Comparison of ENCODE assay signal across 9 cellular contexts in the genomic region with DNA sequence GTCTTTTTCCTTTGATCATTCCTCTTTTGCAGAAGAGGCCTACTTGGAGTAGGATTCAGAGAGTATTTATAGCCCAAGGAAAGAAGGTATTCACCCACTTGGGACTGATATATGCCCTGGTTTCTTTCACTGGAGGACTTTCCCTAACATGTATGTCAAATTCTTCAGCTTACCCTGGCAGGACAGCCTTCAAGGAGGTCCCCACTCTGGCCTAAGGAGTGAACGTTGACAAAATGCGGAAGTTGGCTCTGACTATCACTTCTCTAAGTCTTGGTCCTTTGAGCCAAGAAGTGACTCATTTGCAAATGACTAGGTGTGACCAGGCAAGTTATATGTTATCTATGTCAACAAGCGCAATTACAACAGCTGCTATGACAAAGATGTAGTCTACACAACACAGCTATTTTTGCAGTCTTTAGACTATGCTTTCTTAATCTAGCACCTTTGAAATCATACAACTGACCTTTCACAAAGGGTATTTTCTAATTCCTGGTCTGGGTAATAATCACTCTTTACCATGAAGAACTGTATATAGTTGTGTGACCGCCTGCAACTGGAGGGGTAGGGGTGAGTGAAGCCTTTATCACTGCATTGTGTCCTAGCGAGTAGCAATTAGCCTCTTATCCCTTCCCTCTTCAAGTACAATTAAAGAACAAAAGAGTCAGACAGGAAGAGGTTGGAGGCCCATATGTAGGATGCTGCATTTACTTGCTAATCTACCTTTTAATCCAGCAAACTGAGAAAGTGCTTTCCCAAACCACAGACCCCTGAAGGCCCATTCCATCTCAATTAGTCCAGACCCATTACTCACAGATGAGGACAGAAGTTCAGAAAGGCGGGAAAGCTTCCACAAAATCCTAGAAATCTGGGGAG. TPM values are rescaled to one million over a fixed set of nuclear protein-coding genes. Genes with fewer than 3 reads are reported as not detected.
DNase-seq lines count a peak whose midpoint lies in the region; ATAC-seq and TF ChIP-seq lines count a peak whose summit lies in the region.
"Had no signal": no experiment of that assay in that cellular context is flagged by ENCODE, and none has a peak within 500 bp of the region (broad histone marks: within the 10 kb centered on the region; RNA-seq: fewer than 3 reads in every experiment).

No MANE protein-coding gene starts in this region.

- TF ChIP-seq EP300 in esophagus muscularis mucosa (IDR thresholded peaks at IDR 0.05), result no peak

- no peaks in the 10 kb centered on the region for H3K4me1 Mint-ChIP-seq in CD4-positive, alpha-beta memory T cell

- peak overlapping the region in 1 of 7 donors; percentile 37 for H3K27ac Mint-ChIP-seq in CD4-positive, alpha-beta memory T cell

- H3K27me3 ChIP-seq in esophagus muscularis mucosa, result no peaks in the 10 kb centered on the region
- no peaks in the 10 kb centered on the region for H3K27me3 ChIP-seq in CD4-positive, alpha-beta memory T cell (ENCODE audit: insufficient read depth, low read length)

- H3K27ac ChIP-seq in esophagus muscularis mucosa (replicated peaks in 1 of 4), result no peak overlapping the region
- H3K27ac ChIP-seq in CD4-positive, alpha-beta memory T cell (ENCODE audit: low read depth, low read length), result no peak overlapping the region

- H3K9me3 ChIP-seq in esophagus muscularis mucosa, result no peaks in the 10 kb centered on the region
- no peaks in the 10 kb centered on the region for H3K9me3 ChIP-seq in CD4-positive, alpha-beta memory T cell (ENCODE audit: control insufficient read depth in 1 of 2, low read length in 2 of 2)

- no peak for TF ChIP-seq POLR2A in esophagus muscularis mucosa (IDR thresholded peaks at IDR 0.05; ENCODE audit: low read depth)

- ATAC-seq in GM21367 (IDR thresholded peaks at IDR 0.05; ENCODE audit: unreplicated experiment) (peak; percentile 99), HG03520 (IDR thresholded peaks at IDR 0.05; ENCODE audit: unreplicated experiment) (peak; percentile 99)
- ATAC-seq: HCT116 had no signal

- intact Hi-C loops in esophagus muscularis mucosa (cut with DNase I), result no loop called here
- intact Hi-C loops in CD4-positive, alpha-beta memory T cell (cut with micrococcal nuclease), result no loop called here

- no peak overlapping the region for H3K4me3 ChIP-seq in esophagus muscularis mucosa
- no peak overlapping the region for H3K4me3 ChIP-seq in CD4-positive, alpha-beta memory T cell (ENCODE audit: low read length in 2 of 2)

- CTCF ChIA-PET in CD4-positive, alpha-beta memory T cell (lab: Charles Lee; ENCODE audit: partially characterized antibody), result interaction anchor here (1.4 kb wide), 1 partner anchor 9 kb away, joined by 3 read pairs; no protein-coding TSS in a partner anchor

- TF ChIP-seq CTCF in esophagus muscularis mucosa (IDR thresholded peaks at IDR 0.05), result no peak

- H3K36me3 Mint-ChIP-seq in CD4-positive, alpha-beta memory T cell, result peaks cover 5 to 8% of the 10 kb centered on the region in 2 donors

- H3K4me1 ChIP-seq in esophagus muscularis mucosa, result no peaks in the 10 kb centered on the region
- no peaks in the 10 kb centered on the region for H3K4me1 ChIP-seq in CD4-positive, alpha-beta memory T cell (ENCODE audit: insufficient read depth, low read length)

- no peaks in the 10 kb centered on the region for H3K27me3 Mint-ChIP-seq in CD4-positive, alpha-beta memory T cell

- DNase-seq in ELF-1 (ENCODE audit: low read depth, low spot score) (peak; percentile 80), SIG-M5 treated with dmso at 0.1 percent for 504 hours (lab: John Stamatoyannopoulos, UW; ENCODE audit: unreplicated experiment) (peak; percentile 88), inferior parietal cortex (ENCODE audit: extremely low spot score) (peak; percentile 77), SW480 (ENCODE audit: low spot score) (no peak), esophagus muscularis mucosa (ENCODE audit: extremely low spot score) (no peak)
- no peak for DNase-seq in CD4-positive, alpha-beta memory T cell

- no peaks in the 10 kb centered on the region for H3K9me3 Mint-ChIP-seq in CD4-positive, alpha-beta memory T cell

- peaks cover 0 to 9% (median 2%) of the 10 kb centered on the region in 4 donors for H3K36me3 ChIP-seq in esophagus muscularis mucosa
- no peaks in the 10 kb centered on the region for H3K36me3 ChIP-seq in CD4-positive, alpha-beta memory T cell (ENCODE audit: insufficient read depth, low read length)

- POLR2A ChIA-PET in CD4-positive, alpha-beta memory T cell (lab: Charles Lee; ENCODE audit: partially characterized antibody), result no interaction called here

- H3K4me3 Mint-ChIP-seq in CD4-positive, alpha-beta memory T cell, result no peak overlapping the region

- 75% methylated on average over 6 of the region's 6 CpGs for WGBS in esophagus muscularis mucosa

RNA-seq across cellular contexts. Expression of a gene that starts 50.1 kb away (rescaled TPM):
- total RNA-seq in esophagus muscularis mucosa, result 10 to 100 TPM in 1 of 4 donors, 1 to 10 TPM in 3; 5.2 to 18.6 (median 6.2) TPM
- 1 to 10 TPM; 9.0 to 9.4 TPM for total RNA-seq in CD4-positive, alpha-beta memory T cell
- polyA plus RNA-seq in CD4-positive, alpha-beta memory T cell, result 1 to 10 TPM; 2.2 to 4.1 TPM

Comparison
In these comparisons a context has a peak if more than half of its experiments do, and no peak if none do; other contexts are left out.
1. DNase-seq: peak in ELF-1 (single experiment), SIG-M5 treated with dmso at 0.1 percent for 504 hours (single experiment) and inferior parietal cortex (single experiment); none in SW480 (single experiment), esophagus muscularis mucosa (single experiment) and CD4-positive, alpha-beta memory T cell (0 of 5).